In the genomic region with DNA sequence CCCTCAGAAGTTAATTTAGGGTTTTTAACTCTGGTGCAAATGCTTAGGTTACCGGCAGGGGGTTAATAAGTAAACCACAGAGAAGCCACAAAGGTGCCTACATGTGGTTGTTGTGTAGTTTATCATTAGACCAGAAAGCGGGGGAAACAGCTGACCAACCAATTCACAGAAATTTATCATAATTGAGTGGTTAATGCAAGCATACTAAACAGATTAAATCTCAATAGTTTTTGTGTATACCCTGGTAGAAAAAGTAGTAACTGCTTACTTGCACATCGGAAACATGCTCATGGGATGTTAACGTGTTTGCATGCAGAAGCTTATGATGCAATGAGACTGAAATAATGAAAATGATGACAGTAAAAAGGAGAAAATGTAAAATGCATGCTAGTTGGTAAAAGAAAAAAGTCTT, we compare ENCODE assay signal across 8 cellular contexts.
A peak's percentile ranks its signal among the peaks of the same experiment; 100 is the strongest.
DNase-seq lines count a peak whose midpoint lies in the region; ATAC-seq and TF ChIP-seq lines count a peak whose summit lies in the region.

No MANE protein-coding gene starts in this region.

- peak; percentile 96 for ATAC-seq in GM21576 (IDR thresholded peaks at IDR 0.05; ENCODE audit: unreplicated experiment)
- ATAC-seq in HG03571 (IDR thresholded peaks at IDR 0.05; ENCODE audit: unreplicated experiment): peak; percentile 98
- no peak for ATAC-seq in PC-3

- H3K4me3 Mint-ChIP-seq in activated CD4-positive, alpha-beta T cell treated with anti-CD3 and anti-CD28 coated beads, Interleukin-2, amount 10 ng/mL, durations not matched to agents 24 days and 14 days: no peak overlapping the region

- H3K79me2 ChIP-seq in PC-3 (ENCODE audit: low read length): no peaks in the 10 kb centered on the region

- no peaks in the 10 kb centered on the region for H3K9me3 ChIP-seq in PC-3 (ENCODE audit: low read length)

- peaks cover 4% of the 10 kb centered on the region for H3K27me3 Mint-ChIP-seq in activated CD4-positive, alpha-beta T cell treated with anti-CD3 and anti-CD28 coated beads, Interleukin-2, amount 10 ng/mL, durations not matched to agents 24 days and 14 days

- H3K36me3 ChIP-seq in PC-3 (ENCODE audit: low read depth, low read length): no peaks in the 10 kb centered on the region

- no peaks in the 10 kb centered on the region for H3K4me1 ChIP-seq in PC-3 (ENCODE audit: insufficient read depth, low read length)

- H3K36me3 Mint-ChIP-seq in activated CD4-positive, alpha-beta T cell treated with anti-CD3 and anti-CD28 coated beads, Interleukin-2, amount 10 ng/mL, durations not matched to agents 24 days and 14 days (ENCODE audit: low read depth): no peaks in the 10 kb centered on the region

- no peak overlapping the region for H2AFZ ChIP-seq in PC-3 (ENCODE audit: low read length)

- no peaks in the 10 kb centered on the region for H3K27me3 ChIP-seq in PC-3 (ENCODE audit: low read length)

- no peak overlapping the region for H3K4me2 ChIP-seq in PC-3 (ENCODE audit: low read length)

- POLR2A ChIA-PET in PC-3 (lab: Charles Lee; ENCODE audit: unreplicated experiment): no interaction called here

- no peaks in the 10 kb centered on the region for H3K4me1 Mint-ChIP-seq in activated CD4-positive, alpha-beta T cell treated with anti-CD3 and anti-CD28 coated beads, Interleukin-2, amount 10 ng/mL, durations not matched to agents 24 days and 14 days

- no peaks in the 10 kb centered on the region for H4K20me1 ChIP-seq in PC-3 (ENCODE audit: low read length)

- no peaks in the 10 kb centered on the region for H3K9me3 Mint-ChIP-seq in activated CD4-positive, alpha-beta T cell treated with anti-CD3 and anti-CD28 coated beads, Interleukin-2, amount 10 ng/mL, durations not matched to agents 24 days and 14 days

- H3F3A ChIP-seq in PC-3 (ENCODE audit: low read length, unreplicated experiment): no peaks in the 10 kb centered on the region

- no peaks in the 10 kb centered on the region for H3K9me2 ChIP-seq in PC-3 (replicated peaks; ENCODE audit: low read length)

- peak; percentile 15 for DNase-seq in fibroblast of pulmonary artery (ENCODE audit: low read depth)
- DNase-seq in NCI-H187 (lab: John Stamatoyannopoulos, UW): no peak
- no peak for DNase-seq in PC-3
- no peak for DNase-seq in activated CD4-positive, alpha-beta T cell treated with anti-CD3 and anti-CD28 coated beads, Interleukin-2, amount 10 ng/mL, durations not matched to agents 24 days and 14 days
- no peak for DNase-seq in cerebellar cortex (ENCODE audit: low spot score)

- H3K9ac ChIP-seq in PC-3 (ENCODE audit: low read length): no peak overlapping the region

- H3K4me3 ChIP-seq in fibroblast of pulmonary artery (replicated peaks; ENCODE audit: low read depth, low read length) (no peak overlapping the region), PC-3 (ENCODE audit: low read length) (no peak overlapping the region)

- no peak overlapping the region for H3K27ac ChIP-seq in PC-3 (ENCODE audit: low read length)

- no TSS peak for BruUV-seq in PC-3 (replicated peaks; lab: Mats Ljungman, UMichigan)

- intact Hi-C loops in PC-3 (cut with micrococcal nuclease): no loop called here
- intact Hi-C loops in activated CD4-positive, alpha-beta T cell treated with anti-CD3 and anti-CD28 coated beads, Interleukin-2, amount 10 ng/mL, durations not matched to agents 24 days and 14 days (cut with micrococcal nuclease): no loop called here

- no peak overlapping the region for H3K27ac Mint-ChIP-seq in activated CD4-positive, alpha-beta T cell treated with anti-CD3 and anti-CD28 coated beads, Interleukin-2, amount 10 ng/mL, durations not matched to agents 24 days and 14 days

- TF ChIP-seq CTCF in GM12872 (IDR thresholded peaks at IDR 0.05; ENCODE audit: insufficient read depth, low read depth, low read length) (peak; percentile 44; the same call in 1 of the 3 replicates), fibroblast of pulmonary artery (IDR thresholded peaks at IDR 0.05; ENCODE audit: low read length, missing control alignments) (peak; percentile 15), PC-3 (conservative IDR thresholded peaks at IDR 0.05; ENCODE audit: low read depth, low read length) (no peak)

- CTCF ChIA-PET in PC-3 (lab: Charles Lee): no interaction called here
